ENCODE assay signal across 25 cellular contexts in the genomic region with DNA sequence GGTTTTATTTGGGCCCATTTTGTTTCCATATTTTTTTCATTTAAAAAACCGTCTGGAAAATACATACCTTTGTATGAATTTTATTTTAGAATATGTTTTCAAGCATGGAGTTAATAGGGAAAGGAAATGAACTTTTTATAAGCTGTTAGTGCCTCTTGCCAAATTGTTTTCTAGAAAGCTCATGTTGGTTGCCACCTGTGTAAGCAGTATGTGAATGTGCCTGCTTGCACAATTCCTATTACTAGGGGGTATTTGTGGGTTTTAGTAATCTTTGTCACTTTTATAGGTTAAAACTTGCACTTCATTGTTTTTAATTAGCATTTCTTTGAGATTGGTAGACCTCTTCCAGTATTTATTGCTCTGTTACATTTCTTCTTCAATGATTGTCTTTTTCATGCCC.
DNase-seq lines count a peak whose midpoint lies in the region; ATAC-seq, FAIRE-seq and TF ChIP-seq lines count a peak whose summit lies in the region.
"Had no signal": no experiment of that assay in that cellular context is flagged by ENCODE, and none has a peak within 500 bp of the region (broad histone marks: within the 10 kb centered on the region; RNA-seq: fewer than 3 reads in every experiment).

No MANE protein-coding gene starts in this region.

- H3K36me3 ChIP-seq in adipocyte (ENCODE audit: control insufficient read depth, insufficient read depth, low read length, severe bottlenecking) (no peaks in the 10 kb centered on the region), endothelial cell of umbilical vein (ENCODE audit: control insufficient read depth in 2 of 2, extremely low read depth in 1 of 2, insufficient read depth in 2 of 2, low read length in 2 of 2) (no peaks in the 10 kb centered on the region), osteoblast (ENCODE audit: insufficient read depth, low read length) (no peaks in the 10 kb centered on the region), ovary (no peaks in the 10 kb centered on the region)
- H3K36me3 ChIP-seq: ascending aorta, BLaER1, vagina had no signal

- no peaks in the 10 kb centered on the region for H3K27me3 ChIP-seq in adipocyte (replicated peaks; ENCODE audit: control insufficient read depth, insufficient read depth, low read length)
- H3K27me3 ChIP-seq in endothelial cell of umbilical vein (ENCODE audit: control insufficient read depth in 2 of 2, insufficient read depth in 2 of 2, low read length in 2 of 2) = no peaks in the 10 kb centered on the region
- H3K27me3 ChIP-seq in osteoblast (ENCODE audit: insufficient read depth, low read length) = no peaks in the 10 kb centered on the region
- no peaks in the 10 kb centered on the region for H3K27me3 ChIP-seq in ovary
- H3K27me3 ChIP-seq: ascending aorta, BLaER1, vagina had no signal

- H3K9me1 ChIP-seq in endothelial cell of umbilical vein (replicated peaks; ENCODE audit: control insufficient read depth, extremely low read depth, insufficient read depth, low read length) = no peaks in the 10 kb centered on the region

- peak overlapping the region; percentile 77 for H3K9ac ChIP-seq in adipocyte (ENCODE audit: low read length)
- peak overlapping the region; percentile 49 for H3K9ac ChIP-seq in endothelial cell of umbilical vein (replicated peaks; ENCODE audit: extremely low read depth, insufficient read depth, low read length)
- H3K9ac ChIP-seq: BLaER1 had no signal

- no TSS peak for BruUV-seq in endothelial cell of umbilical vein (replicated peaks; lab: Mats Ljungman, UMichigan)

- H3K27ac ChIP-seq in endothelial cell of umbilical vein (ENCODE audit: insufficient read depth, low read depth, low read length) (peak overlapping the region; percentile 46), osteoblast (ENCODE audit: low read depth, low read length) (peak overlapping the region; percentile 24), ovary (no peak overlapping the region)
- H3K27ac ChIP-seq: A549, ascending aorta, BLaER1, HL-60, psoas muscle, vagina had no signal

- TF ChIP-seq CTCF in endothelial cell of umbilical vein (IDR thresholded peaks at IDR 0.05; ENCODE audit: extremely low read depth in 1 of 2, insufficient read depth in 1 of 2, low read depth in 1 of 2, low read length in 2 of 2) (no peak), osteoblast (IDR thresholded peaks at IDR 0.05; ENCODE audit: extremely low read depth, low read depth, low read length) (no peak), ovary (IDR thresholded peaks at IDR 0.05) (no peak)

- H3K4me1 ChIP-seq in adipocyte (ENCODE audit: control insufficient read depth, insufficient read depth, low read length) (peaks cover 70% of the 10 kb centered on the region), endothelial cell of umbilical vein (ENCODE audit: control insufficient read depth, extremely low read depth, insufficient read depth, low read length) (peaks cover 66% of the 10 kb centered on the region), osteoblast (ENCODE audit: insufficient read depth, low read length) (peaks cover 41% of the 10 kb centered on the region), ovary (ENCODE audit: insufficient read depth) (peaks cover 4% of the 10 kb centered on the region)
- H3K4me1 ChIP-seq: BLaER1, psoas muscle had no signal

- TF ChIP-seq POLR2A in endothelial cell of umbilical vein (IDR thresholded peaks at IDR 0.05; ENCODE audit: low read depth, low read length) (no peak), ovary (IDR thresholded peaks at IDR 0.05) (no peak)

- peaks cover 6% of the 10 kb centered on the region for H3K9me3 ChIP-seq in adipocyte (ENCODE audit: control insufficient read depth, low read length)
- H3K9me3 ChIP-seq in endothelial cell of umbilical vein (replicated peaks; ENCODE audit: control insufficient read depth, insufficient read depth, low read length) = no peaks in the 10 kb centered on the region
- no peaks in the 10 kb centered on the region for H3K9me3 ChIP-seq in osteoblast (ENCODE audit: low read depth, low read length)
- no peaks in the 10 kb centered on the region for H3K9me3 ChIP-seq in ovary
- H3K9me3 ChIP-seq: ascending aorta, psoas muscle, vagina had no signal

- intact Hi-C loops in endothelial cell of umbilical vein (cut with micrococcal nuclease) = loop anchor here (2.0 kb wide), 1 partner anchor 45 kb away; no protein-coding TSS in a partner anchor
- intact Hi-C loops in ovary (cut with DNase I) = no loop called here

- H3K79me2 ChIP-seq in endothelial cell of umbilical vein (ENCODE audit: control insufficient read depth, insufficient read depth, low read length) (peaks cover 48% of the 10 kb centered on the region), osteoblast (ENCODE audit: insufficient read depth, low read length) (peaks cover 5% of the 10 kb centered on the region)

- no peaks in the 10 kb centered on the region for H4K20me1 ChIP-seq in endothelial cell of umbilical vein (replicated peaks; ENCODE audit: control insufficient read depth, extremely low read depth, insufficient read depth, low read length)
- H4K20me1 ChIP-seq in osteoblast (ENCODE audit: insufficient read depth, low read length) = no peaks in the 10 kb centered on the region
- H4K20me1 ChIP-seq: BLaER1 had no signal

- dilution Hi-C loops in endothelial cell of umbilical vein (cut with MboI; ENCODE audit: extremely low pct_ligation_motif_present, low sequenced_read_pairs) = no loop called here

- TF ChIP-seq EP300 in ovary (IDR thresholded peaks at IDR 0.05) = no peak

- H3K4me2 ChIP-seq in endothelial cell of umbilical vein (ENCODE audit: insufficient read depth, low read length) (peak overlapping the region; percentile 68), osteoblast (ENCODE audit: insufficient read depth, low read length) (peak overlapping the region; percentile 49)
- H3K4me2 ChIP-seq: A549, BLaER1 had no signal

- WGBS in ovary, 3 donors = 61 to 71% (median 65%) methylated on average over 1 of the region's 1 CpG

- ATAC-seq in HG03095 (IDR thresholded peaks at IDR 0.05; ENCODE audit: unreplicated experiment) = no peak
- ATAC-seq in GM21526 (IDR thresholded peaks at IDR 0.05; ENCODE audit: low FRiP score, unreplicated experiment) = no peak
- ATAC-seq: A549, esophagus mucosa, psoas muscle had no signal

- peak; percentile 48 for DNase-seq in EH (ENCODE audit: low read depth)
- DNase-seq in adipocyte (ENCODE audit: low read depth) = no peak
- peak; percentile 55 for DNase-seq in endothelial cell of umbilical vein (ENCODE audit: low read depth, low spot score)
- no peak for DNase-seq in osteoblast (ENCODE audit: insufficient read length, low spot score, missing footprints)
- no peak for DNase-seq in ovary
- no peak for DNase-seq in activated CD4-positive, alpha-beta T cell treated with anti-CD3 and anti-CD28 coated beads for 48 hours
- DNase-seq: activated CD8-positive, alpha-beta memory T cell treated with anti-CD3 and anti-CD28 coated beads, Interleukin-2, amount 50 U/mL, for 4 hours; cerebellar nuclear complex; DMS79; effector CD8-positive, alpha-beta T cell; H7; NCI-H1105 treated with DMSO at 0.1 percent for 48 hours; NCI-H2029 treated with DMSO at 0.1 percent for 48 hours; NCI-H82; psoas muscle had no signal

- H2AFZ ChIP-seq in endothelial cell of umbilical vein (ENCODE audit: low read depth, low read length) (no peak overlapping the region), osteoblast (ENCODE audit: low read length) (no peak overlapping the region)

- CTCF ChIA-PET in endothelial cell of umbilical vein (lab: Charles Lee) = interaction anchor here (1.3 to 3.1 kb wide), 4 partner anchors 10 to 23 kb away, joined by 5 to 10 read pairs (median 6); no protein-coding TSS in a partner anchor

- H3K4me3 ChIP-seq in adipocyte (ENCODE audit: low read length) (peak overlapping the region; percentile 61), endothelial cell of umbilical vein (replicated peaks in 1 of 3; ENCODE audit: insufficient read depth in 1 of 3, low read depth in 1 of 3, low read length in 3 of 3) (no peak overlapping the region), osteoblast (ENCODE audit: insufficient read depth, low read length) (no peak overlapping the region), ovary (no peak overlapping the region)
- H3K4me3 ChIP-seq: A549, ascending aorta, BLaER1, psoas muscle, vagina had no signal

- POLR2A ChIA-PET in endothelial cell of umbilical vein (lab: Charles Lee) = no interaction called here

- no peak for FAIRE-seq in endothelial cell of umbilical vein (lab: Jason Lieb, UNC)
- FAIRE-seq: A549, islet of Langerhans, small intestine had no signal

TF ChIP-seq in endothelial cell of umbilical vein, 7 proteins besides CTCF, POLR2A, EP300 and RAD21:
- TF ChIP-seq MYC (IDR thresholded peaks at IDR 0.05; ENCODE audit: low read depth, low read length) (no peak), EZH2 (IDR thresholded peaks at IDR 0.05; ENCODE audit: borderline replicate concordance, low read depth, low read length, severe bottlenecking) (no peak), GATA2 (IDR thresholded peaks at IDR 0.05; ENCODE audit: insufficient read depth, insufficient read length, low read depth, low read length) (no peak), FOS (IDR thresholded peaks at IDR 0.05; ENCODE audit: borderline replicate concordance, insufficient read depth, low read length) (no peak), POLR2AphosphoS5 (IDR thresholded peaks at IDR 0.05; ENCODE audit: insufficient read depth, low read depth, low read length) (no peak)

Comparison
In these comparisons a context has a peak if more than half of its experiments do, and no peak if none do; other contexts are left out.
1. DNase-seq: peak in EH (single experiment) and endothelial cell of umbilical vein (single experiment); none in adipocyte (single experiment), osteoblast (single experiment), ovary (0 of 5) and activated CD4-positive, alpha-beta T cell treated with anti-CD3 and anti-CD28 coated beads for 48 hours (single experiment).
2. H3K27ac ChIP-seq: peak in endothelial cell of umbilical vein (single experiment) and osteoblast (single experiment); none in ovary (0 of 2).